15 cellular contexts compared by ENCODE assay signal in genomic region chr16:50303041-50303604, GRCh38. TPM values are rescaled to one million over a fixed set of nuclear protein-coding genes. Genes with fewer than 3 reads are reported as not detected.
DNase-seq lines count a peak whose midpoint lies in the region; ATAC-seq, FAIRE-seq and TF ChIP-seq lines count a peak whose summit lies in the region.
"Had no signal": no experiment of that assay in that cellular context is flagged by ENCODE, and none has a peak within 500 bp of the region (broad histone marks: within the 10 kb centered on the region; RNA-seq: fewer than 3 reads in every experiment).

No MANE protein-coding gene starts in this region.

- TF ChIP-seq RAD21 in HepG2 (CRISPR knock-in tag; IDR thresholded peaks at IDR 0.05) = no peak

- WGBS in HepG2 (ENCODE audit: low lambda C conversion rate) = 22% methylated on average over 11 of the region's 11 CpGs
- WGBS in right lobe of liver (ENCODE audit: insufficient coverage, low coverage, low lambda C conversion rate, missing lambda C conversion rate) = 79% methylated on average over 8 of the region's 11 CpGs

- H3K27ac ChIP-seq in HepG2 (ENCODE audit: extremely low read length, insufficient read depth, low read length) = no peak overlapping the region
- H3K27ac ChIP-seq in right lobe of liver = no peak overlapping the region
- H3K27ac ChIP-seq: gastrocnemius medialis, KMS-11, neutrophil had no signal

- H3K4me3 ChIP-seq in HepG2 (replicated peaks in 1 of 3; ENCODE audit: insufficient read depth in 1 of 3, low read depth in 2 of 3, low read length in 3 of 3) = peak overlapping the region; percentile 9 to 52 (median 28); a peak in 2 of 6 replicates
- no peak overlapping the region for H3K4me3 ChIP-seq in right lobe of liver
- H3K4me3 ChIP-seq in astrocyte of the spinal cord (ENCODE audit: low read depth, low read length) = no peak overlapping the region
- H3K4me3 ChIP-seq: gastrocnemius medialis had no signal

- TF ChIP-seq POLR2A in HepG2 (IDR thresholded peaks at IDR 0.05; ENCODE audit: insufficient read depth in 1 of 2, low read depth in 2 of 2, low read length in 2 of 2) (no peak), right lobe of liver (IDR thresholded peaks at IDR 0.05) (no peak), GM18505 (IDR thresholded peaks at IDR 0.05; ENCODE audit: borderline replicate concordance, extremely low read depth, insufficient read depth, insufficient read length) (no peak)

- BruUV-seq in HepG2 (replicated peaks; lab: Mats Ljungman, UMichigan) = no TSS peak

- H3K9ac ChIP-seq in HepG2 (ENCODE audit: insufficient read depth, low read depth, low read length) = peak overlapping the region; percentile 20; the same call in 1 of the 2 replicates
- H3K9ac ChIP-seq: KMS-11 had no signal

- ATAC-seq in HepG2 (peak; percentile 16), right lobe of liver (no peak), GM18502 (IDR thresholded peaks at IDR 0.05; ENCODE audit: poor library complexity, unreplicated experiment) (no peak), GM18505 (IDR thresholded peaks at IDR 0.05; ENCODE audit: unreplicated experiment) (no peak), GM19467 (IDR thresholded peaks at IDR 0.05; ENCODE audit: unreplicated experiment) (no peak)
- ATAC-seq: gastrocnemius medialis had no signal

- H3K36me3 ChIP-seq in HepG2 (replicated peaks in 1 of 2; ENCODE audit: control insufficient read depth in 1 of 2, insufficient read depth in 2 of 2, low read length in 2 of 2) = no peaks in the 10 kb centered on the region
- no peaks in the 10 kb centered on the region for H3K36me3 ChIP-seq in right lobe of liver
- H3K36me3 ChIP-seq: gastrocnemius medialis had no signal

- no peaks in the 10 kb centered on the region for H4K20me1 ChIP-seq in HepG2 (ENCODE audit: insufficient read depth, low read length)

- H3K4me1 ChIP-seq in HepG2 (ENCODE audit: insufficient read depth, low read length) (peaks cover 46% of the 10 kb centered on the region), right lobe of liver (no peaks in the 10 kb centered on the region)
- H3K4me1 ChIP-seq: gastrocnemius medialis had no signal

- POLR2A ChIA-PET in HepG2 (lab: Yijun Ruan, JAX) = interaction anchor here (1.3 to 2.3 kb wide), 3 partner anchors 10 to 20 kb away, joined by 5 to 12 read pairs (median 6); no protein-coding TSS in a partner anchor

- in situ Hi-C loops in HepG2 (cut with HindIII; ENCODE audit: extremely low pct_ligation_motif_present, low pct_unique_long_range_greater_than_20kb) (loop anchor here (5.0 kb wide), 1 partner anchor 36 kb away; the partner anchor contains the start of gene ADCY7), astrocyte of the spinal cord (cut with HindIII; ENCODE audit: low sequenced_read_pairs) (no loop called here)

- H3K27me3 ChIP-seq in HepG2 (ENCODE audit: control insufficient read depth in 1 of 2, insufficient read depth in 2 of 2, low read length in 2 of 2) (peaks cover 0 to 12% of the 10 kb centered on the region in 2 experiments; a peak in 2 of 5 replicates), right lobe of liver (no peaks in the 10 kb centered on the region)
- H3K27me3 ChIP-seq: gastrocnemius medialis, neutrophil had no signal

- H2AFZ ChIP-seq in HepG2 (ENCODE audit: low read length) = no peak overlapping the region

- no peaks in the 10 kb centered on the region for H3K9me3 ChIP-seq in HepG2 (ENCODE audit: low read length)
- no peaks in the 10 kb centered on the region for H3K9me3 ChIP-seq in right lobe of liver
- H3K9me3 ChIP-seq: gastrocnemius medialis, neutrophil had no signal

- peak; percentile 51 for DNase-seq in HepG2 (ENCODE audit: low spot score)
- no peak for DNase-seq in right lobe of liver
- peak; percentile 23 for DNase-seq in astrocyte of the spinal cord (ENCODE audit: low read depth, low spot score)
- DNase-seq in myocyte (ENCODE audit: low read depth) = peak; percentile 60
- DNase-seq in DMS 273 (lab: John Stamatoyannopoulos, UW; ENCODE audit: unreplicated experiment) = no peak
- DNase-seq: activated CD4-positive, alpha-beta T cell treated with anti-CD3 and anti-CD28 coated beads for 4 hours; activated naive CD8-positive, alpha-beta T cell treated with anti-CD3 and anti-CD28 coated beads for 36 hours; CD4-positive, CD25-positive, alpha-beta regulatory T cell; NCI-H1930 had no signal

- no peak for TF ChIP-seq CTCF in HepG2 (CRISPR knock-in tag; IDR thresholded peaks at IDR 0.05)
- TF ChIP-seq CTCF in right lobe of liver (IDR thresholded peaks at IDR 0.05) = no peak
- TF ChIP-seq CTCF in astrocyte of the spinal cord (IDR thresholded peaks at IDR 0.05; ENCODE audit: low read depth, low read length) = no peak

- H3K4me2 ChIP-seq in HepG2 (ENCODE audit: low read depth, low read length) = peak overlapping the region; percentile 73
- H3K4me2 ChIP-seq: KMS-11 had no signal

- CTCF ChIA-PET in HepG2 (lab: Yijun Ruan, JAX; ENCODE audit: low intra/inter-chr PET ratio, low total read pairs) = no interaction called here

- FAIRE-seq in HepG2 (lab: Jason Lieb, UNC) = peak; percentile 60

- H3K79me2 ChIP-seq in HepG2 (ENCODE audit: insufficient read depth, low read length) = no peaks in the 10 kb centered on the region

- intact Hi-C loops in HepG2 (cut with micrococcal nuclease; ENCODE audit: unreplicated experiment) (loop anchor here (5.0 kb wide), 1 partner anchor 46 kb away; no protein-coding TSS in a partner anchor), right lobe of liver (cut with DNase I) (no loop called here)

- TF ChIP-seq EP300 in HepG2 (IDR thresholded peaks at IDR 0.05; ENCODE audit: low read depth in 2 of 2, low read length in 2 of 2) = no peak
- 0 out of 2 replicates have a peak, but pooled peaks have one; percentile 18 for TF ChIP-seq EP300 in HepG2 (CRISPR knock-in tag; IDR thresholded peaks at IDR 0.05; ENCODE audit: borderline replicate concordance)

TF ChIP-seq in HepG2, 621 proteins besides CTCF, POLR2A, EP300 and RAD21 (continues in another document):
- no peak for TF ChIP-seq CBFB (CRISPR knock-in tag; IDR thresholded peaks at IDR 0.05)
- TF ChIP-seq ZNF841 (CRISPR knock-in tag; IDR thresholded peaks at IDR 0.05; ENCODE audit: borderline replicate concordance) = no peak
- no peak for TF ChIP-seq ZSCAN5A (CRISPR knock-in tag; IDR thresholded peaks at IDR 0.05; ENCODE audit: borderline replicate concordance)

RNA-seq across cellular contexts. Expression of gene ADCY7, which starts 36.8 kb away (rescaled TPM):
- total RNA-seq in HepG2 (2016; rRNA removed; fragmentation: Illumina TruSeq; extraction: Trizol) (2.3 and 4.3 TPM in 2 replicates), right lobe of liver (10 to 100 TPM in 1 of 6 experiments, 1 to 10 TPM in 5; 2.5 to 10.2 (median 6.5) TPM), myocyte (12.7 and 24.4 TPM in 2 replicates)
- total RNA-seq in HepG2 (2016; cell fraction: cytosol; rRNA removed; fragmentation: Illumina TruSeq; extraction: Trizol; ENCODE audit: low read depth) = 0.51 and 1.3 TPM in 2 replicates
- total RNA-seq in HepG2 (2016; cell fraction: insoluble cytoplasmic fraction; rRNA removed; fragmentation: Illumina TruSeq; extraction: Trizol) = 2.5 and 4.5 TPM in 2 replicates
- total RNA-seq in HepG2 (2016; cell fraction: membrane; rRNA removed; fragmentation: Illumina TruSeq; extraction: Trizol) = 1.1 and 1.8 TPM in 2 replicates
- total RNA-seq in HepG2 (2016; cell fraction: nucleus; rRNA removed; fragmentation: Illumina TruSeq; extraction: Trizol) = 3.9 and 5.9 TPM in 2 replicates
- polyA plus RNA-seq in HepG2 (2011; rRNA removed) = 2.2 and 3.7 TPM in 2 replicates
- 1.2 and 1.5 TPM in 2 replicates for polyA plus RNA-seq in HepG2 (2011; cell fraction: cytosol; rRNA removed)
- polyA plus RNA-seq in HepG2 (2011; cell fraction: nucleus; rRNA removed) = 14.6 and 16.9 TPM in 2 replicates
- polyA plus RNA-seq in HepG2 (2012) = 1.7 and 3.0 TPM in 2 replicates
- polyA plus RNA-seq in HepG2 (2016; cell fraction: cytosol; fragmentation: Illumina TruSeq; extraction: Trizol; ENCODE audit: low read depth) = 0.17 and 0.38 TPM in 2 replicates
- 1.2 and 1.4 TPM in 2 replicates for polyA plus RNA-seq in HepG2 (2016; cell fraction: insoluble cytoplasmic fraction; fragmentation: Illumina TruSeq; extraction: Trizol; ENCODE audit: low read depth)
- polyA plus RNA-seq in HepG2 (2016; cell fraction: membrane; fragmentation: Illumina TruSeq; extraction: Trizol; ENCODE audit: low read depth) = 0.44 and 0.47 TPM in 2 replicates
- polyA plus RNA-seq in HepG2 (2016; cell fraction: nucleus; fragmentation: Illumina TruSeq; extraction: Trizol; ENCODE audit: insufficient read depth, low read depth) = 6.9 and 8.7 TPM in 2 replicates
- 17.5 and 40.6 TPM in 2 replicates for polyA minus RNA-seq in HepG2 (2011; rRNA and poly(A)+ RNA removed; ENCODE audit: low replicate concordance)
- 2.0 and 5.5 TPM in 2 replicates for polyA minus RNA-seq in HepG2 (2011; cell fraction: cytosol; rRNA and poly(A)+ RNA removed)
- 9.0 and 10.2 TPM in 2 replicates for polyA minus RNA-seq in HepG2 (2011; cell fraction: nucleus; rRNA and poly(A)+ RNA removed)
- 20.4 TPM for polyA plus RNA-seq in myocyte (2012)

Comparison
In these comparisons a context has a peak if more than half of its experiments do, and no peak if none do; other contexts are left out.
1. DNase-seq: peak in HepG2 (single experiment), astrocyte of the spinal cord (single experiment) and myocyte (single experiment); none in right lobe of liver (0 of 3) and DMS 273 (single experiment).
2. H3K4me3 ChIP-seq: peak in HepG2 (3 of 3); none in right lobe of liver (0 of 3) and astrocyte of the spinal cord (single experiment).